In genomic region chr2:232444409-232445148, GRCh38 we compare ENCODE assay signal across 8 cellular contexts. TPM values are rescaled to one million over a fixed set of nuclear protein-coding genes. Genes with fewer than 3 reads are reported as not detected.
DNase-seq lines count a peak whose midpoint lies in the region; ATAC-seq and TF ChIP-seq lines count a peak whose summit lies in the region.

No MANE protein-coding gene starts in this region.

- BruUV-seq in MCF 10A (replicated peaks; lab: Mats Ljungman, UMichigan) = no TSS peak

- peak; percentile 63 for TF ChIP-seq CTCF in MCF 10A (IDR thresholded peaks at IDR 0.05; ENCODE audit: unreplicated experiment)
- TF ChIP-seq CTCF in breast epithelium (IDR thresholded peaks at IDR 0.05) = no peak
- TF ChIP-seq CTCF in psoas muscle (IDR thresholded peaks at IDR 0.05) = peak; percentile 40

- 66 to 80% (median 71%) methylated on average over 21 of the region's 21 CpGs for WGBS in psoas muscle, 3 donors

- POLR2A ChIA-PET in MCF 10A (lab: Yijun Ruan, JAX) = no interaction called here

- H3K9me3 ChIP-seq in breast epithelium = no peaks in the 10 kb centered on the region
- no peaks in the 10 kb centered on the region for H3K9me3 ChIP-seq in psoas muscle

- no peaks in the 10 kb centered on the region for H3K9me3 Mint-ChIP-seq in MCF 10A (ENCODE audit: unreplicated experiment)

- H3K4me1 Mint-ChIP-seq in MCF 10A (ENCODE audit: insufficient read depth, unreplicated experiment) = no peaks in the 10 kb centered on the region

- peak; percentile 79 for DNase-seq in MCF 10A (ENCODE audit: unreplicated experiment)
- no peak for DNase-seq in breast epithelium (ENCODE audit: low spot score in 2 of 2)
- DNase-seq in NCI-H460 (ENCODE audit: extremely low read depth, low read depth) = peak; percentile 86
- peak; percentile 21 to 30 for DNase-seq in activated CD8-positive, alpha-beta memory T cell treated with anti-CD3 and anti-CD28 coated beads for 1 hour (ENCODE audit: extremely low read depth in 1 of 2, low read depth in 1 of 2)
- DNase-seq in psoas muscle = peak; percentile 50 to 68
- DNase-seq in ecto neural progenitor cell (ENCODE audit: low spot score) = no peak
- DNase-seq in NCI-H1092 treated with DMSO at 0.1 percent for 48 hours (lab: John Stamatoyannopoulos, UW) = no peak

- intact Hi-C loops in MCF 10A (cut with micrococcal nuclease) (loop anchor here (1.0 to 5.0 kb wide), 2 partner anchors 72 to 78 kb away; no protein-coding TSS in a partner anchor), breast epithelium (cut with DNase I; ENCODE audit: low total_unique reads) (no loop called here), psoas muscle (cut with DNase I) (loop anchor here (5.0 kb wide), 2 partner anchors 58 to 537 kb away; no protein-coding TSS in a partner anchor)

- H3K27me3 Mint-ChIP-seq in MCF 10A (ENCODE audit: insufficient read depth, unreplicated experiment) = no peaks in the 10 kb centered on the region

- ATAC-seq in esophagus mucosa (peak; percentile 54), psoas muscle (peak in 3 of 4 donors; percentile 48 to 56 (median 55))

- H3K36me3 ChIP-seq in breast epithelium (no peaks in the 10 kb centered on the region), psoas muscle (ENCODE audit: insufficient read depth in 1 of 2, low read depth in 1 of 2) (no peaks in the 10 kb centered on the region)

- no peak overlapping the region for H3K27ac ChIP-seq in breast epithelium
- peak overlapping the region; percentile 30 for H3K27ac ChIP-seq in psoas muscle

- H3K27ac Mint-ChIP-seq in MCF 10A (ENCODE audit: low read depth, unreplicated experiment) = no peak overlapping the region

- H3K4me1 ChIP-seq in breast epithelium = no peaks in the 10 kb centered on the region
- H3K4me1 ChIP-seq in psoas muscle = peaks cover 7% of the 10 kb centered on the region

- H3K4me3 Mint-ChIP-seq in MCF 10A (ENCODE audit: unreplicated experiment) = no peak overlapping the region

- TF ChIP-seq POLR2A in breast epithelium (IDR thresholded peaks at IDR 0.05) = no peak

- H3K4me3 ChIP-seq in breast epithelium = no peak overlapping the region
- no peak overlapping the region for H3K4me3 ChIP-seq in psoas muscle

- no peaks in the 10 kb centered on the region for H3K27me3 ChIP-seq in breast epithelium
- no peaks in the 10 kb centered on the region for H3K27me3 ChIP-seq in psoas muscle (ENCODE audit: insufficient read depth in 3 of 3, low read length in 2 of 3)

- no peaks in the 10 kb centered on the region for H3K36me3 Mint-ChIP-seq in MCF 10A (ENCODE audit: insufficient read depth, unreplicated experiment)

- CTCF ChIA-PET in MCF 10A (lab: Yijun Ruan, JAX) = interaction anchor here (0.6 to 1.4 kb wide), 8 partner anchors 17 to 701 kb away, joined by 3 to 5 read pairs (median 3); no protein-coding TSS in a partner anchor

RNA-seq across cellular contexts. Expression of gene ALPI, which starts 11.4 kb away (rescaled TPM):
- total RNA-seq in MCF 10A (2022) = not detected in 2 replicates
- under 1 TPM in 1 of 3 donors, not detected in 2; 0.33 TPM for total RNA-seq in breast epithelium
- not detected in 2 replicates for total RNA-seq in NCI-H460 (2014; rRNA removed; shearing (Covaris generic))
- polyA plus RNA-seq in NCI-H460 (2014; cell fraction: nucleus; rRNA removed) = not detected in 2 replicates
- total RNA-seq in esophagus mucosa = not detected
- total RNA-seq in psoas muscle = not detected
- polyA plus RNA-seq in psoas muscle = under 1 TPM in 2 of 3 donors, not detected in 1; 0.05 to 0.14 TPM

RNA-seq across cellular contexts. Expression of gene ALPG, which starts 37.9 kb away (rescaled TPM):
- total RNA-seq in MCF 10A (2022) (not detected in 2 replicates), breast epithelium (not detected), esophagus mucosa (not detected), psoas muscle (not detected)
- total RNA-seq in NCI-H460 (2014; rRNA removed; shearing (Covaris generic)) = not detected in 2 replicates
- polyA plus RNA-seq in NCI-H460 (2014; cell fraction: nucleus; rRNA removed) = not detected in 2 replicates
- not detected for polyA plus RNA-seq in psoas muscle

RNA-seq across cellular contexts. Expression of gene ECEL1, which starts 43.1 kb away (rescaled TPM):
- total RNA-seq in MCF 10A (2022) = not detected in 2 replicates
- 1 to 10 TPM in 1 of 3 donors, under 1 TPM in 2; 0.15 to 2.3 (median 0.48) TPM for total RNA-seq in breast epithelium
- total RNA-seq in NCI-H460 (2014; rRNA removed; shearing (Covaris generic)) = 2.0 and 2.8 TPM in 2 replicates
- 1.4 and 5.5 TPM in 2 replicates for polyA plus RNA-seq in NCI-H460 (2014; cell fraction: nucleus; rRNA removed)
- not detected for total RNA-seq in esophagus mucosa
- 1 to 10 TPM in 1 of 4 donors, under 1 TPM in 3; 0.32 to 1.0 (median 0.61) TPM for total RNA-seq in psoas muscle
- polyA plus RNA-seq in psoas muscle = 1 to 10 TPM in 1 of 3 donors, under 1 TPM in 2; 0.45 to 1.8 (median 0.55) TPM

Comparison
In these comparisons a context has a peak if more than half of its experiments do, and no peak if none do; other contexts are left out.
1. DNase-seq: peak in MCF 10A (single experiment), NCI-H460 (single experiment), activated CD8-positive, alpha-beta memory T cell treated with anti-CD3 and anti-CD28 coated beads for 1 hour (2 of 2) and psoas muscle (2 of 2); none in breast epithelium (0 of 2), ecto neural progenitor cell (single experiment) and NCI-H1092 treated with DMSO at 0.1 percent for 48 hours (single experiment).
2. CTCF ChIP-seq: peak in MCF 10A (single experiment) and psoas muscle (single experiment); none in breast epithelium (0 of 3).